11 cellular contexts compared by ENCODE assay signal in genomic region chr22:25449781-25450317, GRCh38.
DNase-seq lines count a peak whose midpoint lies in the region; ATAC-seq and TF ChIP-seq lines count a peak whose summit lies in the region.
"Had no signal": no experiment of that assay in that cellular context is flagged by ENCODE, and none has a peak within 500 bp of the region (broad histone marks: within the 10 kb centered on the region; RNA-seq: fewer than 3 reads in every experiment).

No MANE protein-coding gene starts in this region.

- no peaks in the 10 kb centered on the region for H3K9me2 ChIP-seq in DOHH2 (replicated peaks; ENCODE audit: control insufficient read depth, low read length)

- H3K27ac Mint-ChIP-seq in brain, result peak overlapping the region; percentile 10 to 98 (median 48)
- no peak overlapping the region for H3K27ac Mint-ChIP-seq in neural progenitor cell

- H3K27me3 Mint-ChIP-seq in brain (peaks cover 11% of the 10 kb centered on the region), neural progenitor cell (ENCODE audit: insufficient read depth, low read depth) (peaks cover 3% of the 10 kb centered on the region)

- no peak for TF ChIP-seq CTCF in DOHH2 (IDR thresholded peaks at IDR 0.05; ENCODE audit: low read depth, low read length, poor library complexity, severe bottlenecking)
- TF ChIP-seq CTCF in LNCaP clone FGC (IDR thresholded peaks at IDR 0.05; ENCODE audit: control insufficient read depth, extremely low read depth, insufficient read depth), result no peak
- TF ChIP-seq CTCF in brain (conservative IDR thresholded peaks at IDR 0.05), result no peak
- no peak for TF ChIP-seq CTCF in neural progenitor cell (IDR thresholded peaks at IDR 0.05)

- peaks cover 0 to 2% (median 0%) of the 10 kb centered on the region in 5 experiments for H3K9me3 Mint-ChIP-seq in brain
- H3K9me3 Mint-ChIP-seq in neural progenitor cell, result no peaks in the 10 kb centered on the region

- H3K27me3 ChIP-seq in DOHH2 (ENCODE audit: control insufficient read depth, low read length), result no peaks in the 10 kb centered on the region
- no peaks in the 10 kb centered on the region for H3K27me3 ChIP-seq in neural progenitor cell

- H3F3A ChIP-seq in DOHH2 (ENCODE audit: control insufficient read depth, insufficient read depth) (no peaks in the 10 kb centered on the region), neural progenitor cell (ENCODE audit: low read depth) (no peaks in the 10 kb centered on the region)

- H3K36me3 Mint-ChIP-seq in brain (peaks cover 41% of the 10 kb centered on the region), neural progenitor cell (peaks cover 10% of the 10 kb centered on the region)

- H3K9me3 ChIP-seq in DOHH2 (ENCODE audit: control insufficient read depth, insufficient read depth, low read length) (no peaks in the 10 kb centered on the region), neural progenitor cell (ENCODE audit: low read depth) (no peaks in the 10 kb centered on the region)

- H3K4me2 ChIP-seq in DOHH2 (ENCODE audit: low read length) (peak overlapping the region; percentile 88), neural progenitor cell (peak overlapping the region; percentile 91)

- peaks cover 30% of the 10 kb centered on the region for H3K4me1 ChIP-seq in DOHH2 (ENCODE audit: control insufficient read depth, low read length)
- peaks cover 9% of the 10 kb centered on the region for H3K4me1 ChIP-seq in neural progenitor cell

- in situ Hi-C loops in KBM-7 (cut with MboI; ENCODE audit: low pct_unique_long_range_greater_than_20kb, low sequenced_read_pairs), result no loop called here

- no peak overlapping the region for H2AFZ ChIP-seq in neural progenitor cell (replicated peaks)

- H3K4me3 Mint-ChIP-seq in brain (peak overlapping the region; percentile 84 to 95 (median 91)), neural progenitor cell (peak overlapping the region; percentile 97)

- no peak for ATAC-seq in GM21447 (IDR thresholded peaks at IDR 0.05; ENCODE audit: unreplicated experiment)

- H3K36me3 ChIP-seq in DOHH2 (ENCODE audit: control insufficient read depth, low read length), result peaks cover 44% of the 10 kb centered on the region
- H3K36me3 ChIP-seq in neural progenitor cell, result no peaks in the 10 kb centered on the region

- H3K27ac ChIP-seq in DOHH2 (ENCODE audit: low read depth, low read length) (no peak overlapping the region), neural progenitor cell (no peak overlapping the region)

- H3K79me2 ChIP-seq in DOHH2 (ENCODE audit: control insufficient read depth, low read length), result peaks cover 88% of the 10 kb centered on the region
- H3K79me2 ChIP-seq in neural progenitor cell (ENCODE audit: low read depth), result peaks cover 70% of the 10 kb centered on the region

- H3K9ac ChIP-seq in neural progenitor cell, result no peak overlapping the region

- H3K4me3 ChIP-seq in DOHH2 (ENCODE audit: low read length), result peak overlapping the region; percentile 95
- H3K4me3 ChIP-seq in LNCaP clone FGC (ENCODE audit: low read depth, low read length), result peak overlapping the region; percentile 84
- H3K4me3 ChIP-seq in neural progenitor cell, result peak overlapping the region; percentile 73

- DNase-seq in LNCaP clone FGC (ENCODE audit: low read depth) (no peak), neural progenitor cell (ENCODE audit: low spot score) (no peak), NCI-H2196 treated with DMSO at 0.1 percent for 48 hours (lab: John Stamatoyannopoulos, UW; ENCODE audit: unreplicated experiment) (no peak), 8988T (no peak), KBM-7 (no peak)
- DNase-seq: erythroblast, midbrain, NCI-H2081 had no signal

- peaks cover 10% of the 10 kb centered on the region for H4K20me1 ChIP-seq in DOHH2 (ENCODE audit: control insufficient read depth, insufficient read depth, low read depth, low read length)
- peaks cover 59% of the 10 kb centered on the region for H4K20me1 ChIP-seq in neural progenitor cell (ENCODE audit: low read depth)

- H3K4me1 Mint-ChIP-seq in brain, result peaks cover 77% of the 10 kb centered on the region
- H3K4me1 Mint-ChIP-seq in neural progenitor cell, result peaks cover 32% of the 10 kb centered on the region
